In genomic region chr3:14405886-14406238, GRCh38 we compare ENCODE assay signal across 11 cellular contexts. TPM values are rescaled to one million over a fixed set of nuclear protein-coding genes. Genes with fewer than 3 reads are reported as not detected.
DNase-seq lines count a peak whose midpoint lies in the region; ATAC-seq and TF ChIP-seq lines count a peak whose summit lies in the region.
"Had no signal": no experiment of that assay in that cellular context is flagged by ENCODE, and none has a peak within 500 bp of the region (broad histone marks: within the 10 kb centered on the region; RNA-seq: fewer than 3 reads in every experiment).

No MANE protein-coding gene starts in this region.

- H3K36me3 ChIP-seq in heart left ventricle (peaks cover 0 to 16% (median under 1%) of the 10 kb centered on the region in 9 donors), lung (ENCODE audit: control insufficient read depth in 2 of 2, insufficient read depth in 2 of 2, low read length in 2 of 2) (peaks cover 0 to 1% of the 10 kb centered on the region in 2 donors), upper lobe of left lung (peaks cover 0 to 8% (median 4%) of the 10 kb centered on the region in 4 donors)

- no peak for TF ChIP-seq EP300 in upper lobe of left lung (IDR thresholded peaks at IDR 0.05)

- H3K27ac ChIP-seq in heart left ventricle (peak overlapping the region in 3 of 12 donors; percentile 47 to 95 (median 92)), VCaP (peak overlapping the region; percentile 32), lung (ENCODE audit: low read depth in 1 of 2, low read length in 1 of 2) (peak overlapping the region in 1 of 2 donors; percentile 22), upper lobe of left lung (peak overlapping the region; percentile 26 to 97 (median 70))
- H3K27ac ChIP-seq: KMS-11 had no signal

- H3K4me3 ChIP-seq in heart left ventricle: peak overlapping the region in 8 of 12 donors; percentile 0 to 92 (median 81)
- H3K4me3 ChIP-seq in lung: no peak overlapping the region
- H3K4me3 ChIP-seq in upper lobe of left lung: peak overlapping the region in 2 of 4 donors; percentile 86 to 90

- DNase-seq in heart left ventricle: peak in 1 of 5 donors; percentile 54
- DNase-seq in left cardiac atrium: no peak
- peak; percentile 48 for DNase-seq in lung (ENCODE audit: low spot score)
- DNase-seq in upper lobe of left lung: peak in 1 of 2 donors; percentile 66
- no peak for DNase-seq in UCSD-AML1 (lab: John Stamatoyannopoulos, UW; ENCODE audit: unreplicated experiment)
- DNase-seq in G401 (ENCODE audit: low spot score): no peak
- DNase-seq: activated CD8-positive, alpha-beta memory T cell treated with anti-CD3 and anti-CD28 coated beads, Interleukin-2, amount 50 U/mL, for 4 hours; left lung had no signal

- H3K27me3 ChIP-seq in heart left ventricle (peaks cover 0 to 5% (median 0%) of the 10 kb centered on the region in 9 donors), lung (ENCODE audit: control insufficient read depth, insufficient read depth) (no peaks in the 10 kb centered on the region), upper lobe of left lung (no peaks in the 10 kb centered on the region)
- H3K27me3 ChIP-seq: left lung had no signal

- WGBS in heart left ventricle, 4 donors: 81 to 87% (median 84%) methylated on average over 6 of the region's 6 CpGs
- 41 to 69% methylated on average over 6 of the region's 6 CpGs for WGBS in lung, 2 donors
- WGBS in upper lobe of left lung, 2 donors: 43 to 45% methylated on average over 6 of the region's 6 CpGs

- TF ChIP-seq CTCF in heart left ventricle (IDR thresholded peaks at IDR 0.05) (peak in 2 of 12 donors; percentile 6 to 14), VCaP (conservative IDR thresholded peaks at IDR 0.05) (peak; percentile 36), lung (IDR thresholded peaks at IDR 0.05; ENCODE audit: control extremely low read depth, extremely low read depth) (no peak), upper lobe of left lung (IDR thresholded peaks at IDR 0.05) (peak in 5 of 6 experiments; percentile 13 to 36 (median 17))

- TF ChIP-seq POLR2A in heart left ventricle (IDR thresholded peaks at IDR 0.05): no peak
- TF ChIP-seq POLR2A in upper lobe of left lung (IDR thresholded peaks at IDR 0.05): no peak

- ATAC-seq in heart left ventricle (peak in 1 of 4 donors; percentile 2), left cardiac atrium (no peak), lung (ENCODE audit: insufficient read depth, low FRiP score) (no peak), upper lobe of left lung (ENCODE audit: low FRiP score in 2 of 2) (no peak), HG03342 (IDR thresholded peaks at IDR 0.05; ENCODE audit: unreplicated experiment) (no peak)
- ATAC-seq: left lung had no signal

- H3K9me3 ChIP-seq in heart left ventricle (no peaks in the 10 kb centered on the region), lung (ENCODE audit: control insufficient read depth in 2 of 2, insufficient read depth in 1 of 2, low read length in 1 of 2) (no peaks in the 10 kb centered on the region), upper lobe of left lung (no peaks in the 10 kb centered on the region)
- H3K9me3 ChIP-seq: left lung had no signal

- intact Hi-C loops in heart left ventricle (cut with DNase I): loop anchor here in 4 of 10 donors (10.0 kb wide), 2 partner anchors 49 to 141 kb away; no protein-coding TSS in a partner anchor
- intact Hi-C loops in left cardiac atrium (cut with DNase I): no loop called here

- peaks cover 0 to 70% (median 27%) of the 10 kb centered on the region in 12 donors for H3K4me1 ChIP-seq in heart left ventricle
- H3K4me1 ChIP-seq in lung (ENCODE audit: control insufficient read depth in 2 of 2, insufficient read depth in 2 of 2, low read length in 2 of 2): peaks cover 4 to 16% of the 10 kb centered on the region in 2 donors
- H3K4me1 ChIP-seq in upper lobe of left lung: peaks cover 53 to 68% (median 58%) of the 10 kb centered on the region in 4 donors

- in situ Hi-C loops in G401 (cut with HindIII; ENCODE audit: low sequenced_read_pairs): no loop called here

RNA-seq across cellular contexts. Expression of gene SLC6A6, which starts 3.5 kb away (rescaled TPM):
- total RNA-seq in heart left ventricle: 100 to 1,000 TPM in 1 of 9 donors, 10 to 100 TPM in 8; 17.5 to 101 (median 34.9) TPM
- 100 to 1,000 TPM in 1 of 2 donors, 1 to 10 TPM in 1; 9.1 to 121 TPM for polyA plus RNA-seq in heart left ventricle
- total RNA-seq in left cardiac atrium: 100 to 1,000 TPM in 1 of 2 donors, 10 to 100 TPM in 1; 24.4 to 180 TPM
- total RNA-seq in lung: 10 to 100 TPM; 63.0 to 96.3 TPM
- 10 to 100 TPM; 16.1 to 51.8 TPM for polyA plus RNA-seq in lung
- 100 to 1,000 TPM in 2 of 6 donors, 10 to 100 TPM in 4; 60.6 to 154 (median 92.8) TPM for total RNA-seq in upper lobe of left lung
- 20.2 and 31.2 TPM in 2 replicates for total RNA-seq in G401 (2014; rRNA removed; shearing (Covaris generic))
